ENCODE assay signal across 12 cellular contexts in the genomic region with DNA sequence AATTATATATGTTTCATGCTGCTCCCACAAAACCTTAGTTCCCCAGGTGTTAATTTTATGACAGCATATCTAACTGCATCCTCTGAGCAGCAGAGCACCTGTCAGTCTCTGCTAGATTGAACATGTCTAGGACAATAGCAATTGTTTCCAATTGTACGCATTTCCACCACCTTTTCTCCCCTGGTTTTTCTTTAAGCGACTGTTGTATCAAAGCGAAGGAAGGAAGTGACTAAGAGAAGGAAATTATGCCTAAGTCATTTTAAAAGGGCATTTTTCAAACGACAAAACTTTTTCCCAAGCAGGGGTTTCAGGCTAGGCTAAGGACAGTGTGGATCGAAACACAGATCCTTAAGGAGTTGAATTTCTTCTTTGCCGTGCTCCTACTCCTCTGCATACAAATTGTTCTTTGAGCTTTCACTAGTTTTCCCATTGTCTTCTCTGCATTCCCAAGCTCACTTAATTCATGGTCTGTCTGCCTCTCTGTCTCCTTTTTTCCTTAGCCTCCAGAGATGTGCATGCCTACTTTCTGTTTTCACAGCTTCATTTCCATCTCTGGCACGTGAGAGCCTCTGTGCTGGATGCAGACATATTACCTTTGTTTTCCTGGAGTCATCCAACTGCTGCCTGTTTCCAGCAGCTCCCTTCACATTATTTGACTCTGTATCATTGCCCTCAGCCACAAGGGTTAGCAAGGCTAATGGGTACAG. TPM values are rescaled to one million over a fixed set of nuclear protein-coding genes. Genes with fewer than 3 reads are reported as not detected.
DNase-seq lines count a peak whose midpoint lies in the region; ATAC-seq, FAIRE-seq and TF ChIP-seq lines count a peak whose summit lies in the region.
"Had no signal": no experiment of that assay in that cellular context is flagged by ENCODE, and none has a peak within 500 bp of the region (broad histone marks: within the 10 kb centered on the region; RNA-seq: fewer than 3 reads in every experiment).

No MANE protein-coding gene starts in this region.

- CTCF ChIA-PET in Calu3 (lab: Charles Lee), result no interaction called here

- H3K9me3 Mint-ChIP-seq in mesothelial cell of epicardium (peaks cover 23% of the 10 kb centered on the region), Calu3 (ENCODE audit: low read depth, unreplicated experiment) (peaks cover 5% of the 10 kb centered on the region)
- H3K9me3 Mint-ChIP-seq: memory B cell had no signal

- 0 out of 2 replicates have a peak, but pooled peaks cover 2% of the 10 kb centered on the region for H3K9me3 ChIP-seq in HUES6 (ENCODE audit: control insufficient read depth, insufficient read depth, low read depth, low read length)

- BruUV-seq in Calu3 (replicated peaks; lab: Mats Ljungman, UMichigan), result no TSS peak

- intact Hi-C loops in Calu3 (cut with micrococcal nuclease; ENCODE audit: unreplicated experiment), result loop anchor here (2.0 to 10.0 kb wide), 3 partner anchors 131 to 293 kb away; partner anchors contain the start of gene NREP

- DNase-seq in NCI-H2107 treated with DMSO at 0.1 percent for 48 hours (lab: John Stamatoyannopoulos, UW; ENCODE audit: unreplicated experiment) (peak; percentile 10), NCI-H2107 (lab: John Stamatoyannopoulos, UW) (no peak), bronchial epithelial cell (ENCODE audit: low read depth) (peak; percentile 22), mesothelial cell of epicardium (ENCODE audit: low spot score in 2 of 2, unreplicated experiment in 2 of 2) (no peak), Calu3 (no peak), amygdala (lab: John Stamatoyannopoulos, UW) (no peak)
- DNase-seq: MM.1S, T-helper 9 cell had no signal

- H3K4me3 Mint-ChIP-seq in mesothelial cell of epicardium, result no peak overlapping the region
- no peak overlapping the region for H3K4me3 Mint-ChIP-seq in Calu3 (ENCODE audit: low read depth, unreplicated experiment)
- H3K4me3 Mint-ChIP-seq: memory B cell had no signal

- H3K36me3 Mint-ChIP-seq in mesothelial cell of epicardium (peaks cover 1% of the 10 kb centered on the region), Calu3 (ENCODE audit: insufficient read depth, unreplicated experiment) (no peaks in the 10 kb centered on the region)
- H3K36me3 Mint-ChIP-seq: memory B cell had no signal

- no peak for TF ChIP-seq CTCF in bronchial epithelial cell (IDR thresholded peaks at IDR 0.05; ENCODE audit: insufficient read depth, low read length, severe bottlenecking)
- no peak for TF ChIP-seq CTCF in mesothelial cell of epicardium (IDR thresholded peaks at IDR 0.05; ENCODE audit: unreplicated experiment)
- TF ChIP-seq CTCF in Calu3 (IDR thresholded peaks at IDR 0.05; ENCODE audit: unreplicated experiment), result no peak

- H3K27ac Mint-ChIP-seq in mesothelial cell of epicardium (peak overlapping the region; percentile 79), Calu3 (ENCODE audit: unreplicated experiment) (no peak overlapping the region)
- H3K27ac Mint-ChIP-seq: memory B cell had no signal

- H3K27ac ChIP-seq in HUES6 (ENCODE audit: low read depth, low read length), result peak overlapping the region; percentile 31

- no peak for ATAC-seq in HG03457 (IDR thresholded peaks at IDR 0.05; ENCODE audit: unreplicated experiment)

- no peaks in the 10 kb centered on the region for H3K27me3 ChIP-seq in HUES6 (ENCODE audit: control insufficient read depth, insufficient read depth, low read length)
- H3K27me3 ChIP-seq in bronchial epithelial cell (ENCODE audit: control insufficient read depth, insufficient read depth, low read length), result no peaks in the 10 kb centered on the region

- no peak overlapping the region for H3K9ac ChIP-seq in HUES6 (ENCODE audit: low read length)

- peaks cover 34% of the 10 kb centered on the region for H3K4me1 ChIP-seq in HUES6 (ENCODE audit: control insufficient read depth, insufficient read depth, low read length)

- H3K36me3 ChIP-seq in HUES6 (ENCODE audit: control insufficient read depth, insufficient read depth, low read length) (no peaks in the 10 kb centered on the region), bronchial epithelial cell (ENCODE audit: control insufficient read depth, insufficient read depth, low read length) (no peaks in the 10 kb centered on the region)

- H3K27me3 Mint-ChIP-seq in mesothelial cell of epicardium (ENCODE audit: low read depth) (no peaks in the 10 kb centered on the region), Calu3 (ENCODE audit: unreplicated experiment) (no peaks in the 10 kb centered on the region)

- H3K4me1 Mint-ChIP-seq in mesothelial cell of epicardium (peaks cover 31% of the 10 kb centered on the region), Calu3 (ENCODE audit: low read depth, unreplicated experiment) (peaks cover 9% of the 10 kb centered on the region)

- H3K4me3 ChIP-seq in HUES6 (ENCODE audit: low read depth, low read length), result no peak overlapping the region
- H3K4me3 ChIP-seq in bronchial epithelial cell (ENCODE audit: low read depth, low read length), result no peak overlapping the region

- no peak for FAIRE-seq in bronchial epithelial cell (lab: Jason Lieb, UNC)
- FAIRE-seq: A204.1 had no signal

RNA-seq across cellular contexts. Expression of gene STARD4, which starts 39.4 kb away (rescaled TPM):
- total RNA-seq in bronchial epithelial cell (53.4 and 91.4 TPM in 2 replicates), mesothelial cell of epicardium (65.8 to 68.4 TPM (median 67.4 TPM) in 3 replicates), Calu3 (2022) (65.0 and 66.6 TPM in 2 replicates)

Comparison
In these comparisons a context has a peak if more than half of its experiments do, and no peak if none do; other contexts are left out.
1. DNase-seq: peak in NCI-H2107 treated with DMSO at 0.1 percent for 48 hours (single experiment) and bronchial epithelial cell (single experiment); none in NCI-H2107 (single experiment), mesothelial cell of epicardium (0 of 2), Calu3 (single experiment) and amygdala (0 of 56).